20 cellular contexts compared by ENCODE assay signal in genomic region chr1:204711103-204711946, GRCh38. TPM values are rescaled to one million over a fixed set of nuclear protein-coding genes. Genes with fewer than 3 reads are reported as not detected.
A peak's percentile ranks its signal among the peaks of the same experiment; 100 is the strongest.
DNase-seq lines count a peak whose midpoint lies in the region; TF ChIP-seq lines count a peak whose summit lies in the region.
"Had no signal": no experiment of that assay in that cellular context is flagged by ENCODE, and none has a peak within 500 bp of the region (broad histone marks: within the 10 kb centered on the region; RNA-seq: fewer than 3 reads in every experiment).

No MANE protein-coding gene starts in this region.

- TF ChIP-seq CTCF in WERI-Rb-1 (IDR thresholded peaks at IDR 0.05; ENCODE audit: low read depth, low read length) (no peak), fibroblast of villous mesenchyme (IDR thresholded peaks at IDR 0.05; ENCODE audit: insufficient read depth, low read depth, low read length) (no peak), neural cell (IDR thresholded peaks at IDR 0.05; ENCODE audit: poor library complexity, severe bottlenecking) (no peak)

- TF ChIP-seq EP300 in neural cell (conservative IDR thresholded peaks at IDR 0.05; ENCODE audit: poor library complexity, severe bottlenecking) = no peak

- H3K4me3 ChIP-seq in WERI-Rb-1 (ENCODE audit: low read depth, low read length) (peak overlapping the region; percentile 27), fibroblast of villous mesenchyme (ENCODE audit: low read depth, low read length) (no peak overlapping the region), neural cell (ENCODE audit: low read length) (no peak overlapping the region)
- H3K4me3 ChIP-seq: body of pancreas had no signal

- H3F3A ChIP-seq in neural cell (ENCODE audit: insufficient read depth, low read length, poor library complexity, severe bottlenecking) = peaks cover 7% of the 10 kb centered on the region

- peak overlapping the region; percentile 44; the same call in 1 of the 2 replicates for H3K27ac ChIP-seq in WERI-Rb-1
- H3K27ac ChIP-seq in neural cell (ENCODE audit: low read length) = peak overlapping the region; percentile 36
- H3K27ac ChIP-seq: 22Rv1, body of pancreas, foreskin keratinocyte, neutrophil had no signal

- H3K9me3 ChIP-seq in WERI-Rb-1 (ENCODE audit: severe bottlenecking) (no peaks in the 10 kb centered on the region), neural cell (ENCODE audit: low read length) (no peaks in the 10 kb centered on the region)
- H3K9me3 ChIP-seq: body of pancreas, neutrophil had no signal

- H2AFZ ChIP-seq in neural cell (ENCODE audit: low read depth, low read length) = no peak overlapping the region

- H3K27me3 ChIP-seq in WERI-Rb-1 (ENCODE audit: insufficient read depth, low read depth, severe bottlenecking) (no peaks in the 10 kb centered on the region), neural cell (ENCODE audit: insufficient read depth, low read depth, low read length) (no peaks in the 10 kb centered on the region)
- H3K27me3 ChIP-seq: body of pancreas had no signal

- no peak overlapping the region for H3K4me2 ChIP-seq in neural cell (ENCODE audit: low read length)

- peak; percentile 43 for DNase-seq in DMS 273 (lab: John Stamatoyannopoulos, UW; ENCODE audit: unreplicated experiment)
- DNase-seq in DMS 273 treated with DMSO at 0.1 percent for 48 hours (lab: John Stamatoyannopoulos, UW) = no peak
- DNase-seq in WERI-Rb-1 = peak; percentile 70
- peak; percentile 8 for DNase-seq in fibroblast of villous mesenchyme (ENCODE audit: low read depth)
- DNase-seq in amniotic stem cell (lab: John Stamatoyannopoulos, UW) = no peak
- DNase-seq in LoVo (ENCODE audit: low spot score) = no peak
- no peak for DNase-seq in germinal center (ENCODE audit: low spot score)
- DNase-seq: activated CD4-positive, CD25-positive, alpha-beta regulatory T cell; activated CD8-positive, alpha-beta T cell treated with anti-CD3 and anti-CD28 coated beads for 36 hours; activated T-cell treated with anti-CD3 and anti-CD28 coated beads, Interleukin-2, amount 50 U/mL, for 4 hours; body of pancreas; cortex of kidney; foreskin keratinocyte; midbrain; MV-4-11; NCI-H2029 treated with DMSO at 0.1 percent for 48 hours had no signal

- H4K20me1 ChIP-seq in neural cell (ENCODE audit: insufficient read depth) = no peaks in the 10 kb centered on the region

- no peaks in the 10 kb centered on the region for H3K79me2 ChIP-seq in neural cell (replicated peaks; ENCODE audit: insufficient read depth, low read length)

- TF ChIP-seq RAD21 in neural cell (conservative IDR thresholded peaks at IDR 0.05) = no peak

- H3K36me3 ChIP-seq in WERI-Rb-1 (no peaks in the 10 kb centered on the region), neural cell (ENCODE audit: insufficient read depth, low read length) (no peaks in the 10 kb centered on the region)
- H3K36me3 ChIP-seq: neutrophil had no signal

- H3K9me2 ChIP-seq in neural cell (ENCODE audit: insufficient read depth, low read length) = no peaks in the 10 kb centered on the region

- peak overlapping the region; percentile 15 for H3K9ac ChIP-seq in neural cell (ENCODE audit: low read length)

TF ChIP-seq in neural cell, 6 proteins besides CTCF, POLR2A, EP300 and RAD21:
- TF ChIP-seq EZH2 (IDR thresholded peaks at IDR 0.05; ENCODE audit: borderline replicate concordance, insufficient read depth, low read length, poor library complexity, severe bottlenecking) (no peak), REST (IDR thresholded peaks at IDR 0.05; ENCODE audit: borderline replicate concordance) (no peak), MXI1 (conservative IDR thresholded peaks at IDR 0.05; ENCODE audit: poor library complexity, severe bottlenecking) (no peak), TAF1 (IDR thresholded peaks at IDR 0.05; ENCODE audit: low read depth) (no peak), POLR2AphosphoS5 (IDR thresholded peaks at IDR 0.05) (no peak), SMC3 (conservative IDR thresholded peaks at IDR 0.05; ENCODE audit: poor library complexity) (no peak)

RNA-seq across cellular contexts. Expression of gene LRRN2, which starts 25.8 kb away (rescaled TPM):
- total RNA-seq in fibroblast of villous mesenchyme = under 0.01 TPM in 1 of 2 replicates, not detected in the other
- 3.3 and 5.2 TPM in 2 replicates for polyA plus RNA-seq in neural cell
- polyA minus RNA-seq in neural cell = 8.3 and 9.0 TPM in 2 replicates
- total RNA-seq: activated CD8-positive, alpha-beta T cell treated with anti-CD3 and anti-CD28 coated beads for 36 hours; activated T-cell treated with anti-CD3 and anti-CD28 coated beads, Interleukin-2, amount 50 U/mL, for 4 hours; foreskin keratinocyte had no signal
- polyA plus RNA-seq: BJ had no signal

Comparison
In these comparisons a context has a peak if more than half of its experiments do, and no peak if none do; other contexts are left out.
1. DNase-seq: peak in DMS 273 (single experiment), WERI-Rb-1 (single experiment) and fibroblast of villous mesenchyme (single experiment); none in DMS 273 treated with DMSO at 0.1 percent for 48 hours (single experiment), amniotic stem cell (single experiment), LoVo (single experiment) and germinal center (single experiment).